Comparison of ENCODE assay signal across 8 cellular contexts in genomic region chr3:13301295-13301987, GRCh38.
A peak's percentile ranks its signal among the peaks of the same experiment; 100 is the strongest.
DNase-seq lines count a peak whose midpoint lies in the region; ATAC-seq and TF ChIP-seq lines count a peak whose summit lies in the region.

No MANE protein-coding gene starts in this region.

- peak; percentile 81 for ATAC-seq in GM18868 (IDR thresholded peaks at IDR 0.05; ENCODE audit: unreplicated experiment)
- no peak for ATAC-seq in omental fat pad (ENCODE audit: low FRiP score)
- ATAC-seq in HG02970 (IDR thresholded peaks at IDR 0.05; ENCODE audit: low FRiP score, unreplicated experiment): no peak
- no peak for ATAC-seq in HG02852 (IDR thresholded peaks at IDR 0.05; ENCODE audit: unreplicated experiment)

- POLR2A ChIA-PET in A673 (lab: Charles Lee; ENCODE audit: low non-redundant PET): no interaction called here

- intact Hi-C loops in A673 (cut with micrococcal nuclease; ENCODE audit: unreplicated experiment): no loop called here

- no peaks in the 10 kb centered on the region for H3K27me3 ChIP-seq in A673 (replicated peaks; ENCODE audit: insufficient read depth, low read depth, low read length, poor library complexity)

- no peaks in the 10 kb centered on the region for H3K36me3 ChIP-seq in A673 (ENCODE audit: insufficient read depth, low read length, poor library complexity, severe bottlenecking)

- TF ChIP-seq CTCF in A673 (conservative IDR thresholded peaks at IDR 0.05; ENCODE audit: low read depth, low read length) (no peak), omental fat pad (IDR thresholded peaks at IDR 0.05) (no peak)

- CTCF ChIA-PET in A673 (lab: Charles Lee): no interaction called here

- BruUV-seq in A673 (replicated peaks; lab: Mats Ljungman, UMichigan): no TSS peak

- no peaks in the 10 kb centered on the region for H3K9me3 ChIP-seq in A673 (ENCODE audit: low read depth, low read length, poor library complexity, severe bottlenecking)

- H3K4me3 ChIP-seq in A673 (ENCODE audit: low read depth, low read length, poor library complexity, severe bottlenecking): no peak overlapping the region

- H3K4me1 ChIP-seq in A673 (ENCODE audit: insufficient read depth, low read length, poor library complexity, severe bottlenecking): no peaks in the 10 kb centered on the region

- no peak overlapping the region for H3K27ac ChIP-seq in A673 (ENCODE audit: low read depth, low read length, poor library complexity, severe bottlenecking)

- peak; percentile 63 for DNase-seq in A673 (ENCODE audit: low spot score)
- DNase-seq in NCI-H226: peak; percentile 65
- peak; percentile 52 for DNase-seq in dermis blood vessel endothelial cell
- peak; percentile 77 for DNase-seq in putamen (ENCODE audit: low spot score)
- no peak for DNase-seq in omental fat pad (ENCODE audit: low spot score)
